Comparison of ENCODE assay signal across 1 cellular context in genomic region chr12:122980192-122981035, GRCh38.
A peak's percentile ranks its signal among the peaks of the same experiment; 100 is the strongest.
TF ChIP-seq lines count a peak whose summit lies in the region.

ARL6IP4 (plus strand) TSS chr12:122980681; CDS start chr12:122981140, 459 bp downstream.

TF ChIP-seq in K562, 482 proteins besides CTCF, POLR2A, EP300 and RAD21 (continued from another document and continues in another):
- TF ChIP-seq CHAMP1 (IDR thresholded peaks at IDR 0.05) (no peak), TFE3 (CRISPR knock-in tag; IDR thresholded peaks at IDR 0.05) (no peak), E2F3 (CRISPR knock-in tag; IDR thresholded peaks at IDR 0.05) (peak; percentile 93), ZNF263 (CRISPR knock-in tag; IDR thresholded peaks at IDR 0.05; ENCODE audit: borderline replicate concordance) (peak; percentile 55; the same call in 1 of the 2 replicates), CBFA2T2 (conservative IDR thresholded peaks at IDR 0.05) (no peak), POLR2AphosphoS5 (IDR thresholded peaks at IDR 0.05; ENCODE audit: control insufficient read depth, insufficient read depth, low read depth, low read length) (peak; percentile 74), ZNF12 (CRISPR knock-in tag; IDR thresholded peaks at IDR 0.05) (no peak), MTF1 (CRISPR knock-in tag; IDR thresholded peaks at IDR 0.05; ENCODE audit: borderline replicate concordance) (0 out of 2 replicates have a peak, but pooled peaks have one; percentile 25), ZBTB17 (CRISPR knock-in tag; IDR thresholded peaks at IDR 0.05) (peak; percentile 87; the same call in 1 of the 2 replicates), RNF219 (CRISPR knock-in tag; IDR thresholded peaks at IDR 0.05) (no peak), ZNF408 (CRISPR knock-in tag; IDR thresholded peaks at IDR 0.05; ENCODE audit: low read depth) (no peak), XRCC3 (IDR thresholded peaks at IDR 0.05) (no peak; the same call in 1 of the 2 replicates), TCFL5 (CRISPR knock-in tag; conservative IDR thresholded peaks at IDR 0.05) (no peak), ZNF57 (CRISPR knock-in tag; IDR thresholded peaks at IDR 0.05) (no peak), KAT7 (CRISPR knock-in tag; IDR thresholded peaks at IDR 0.05; ENCODE audit: borderline replicate concordance) (no peak), NR4A1 (CRISPR knock-in tag; IDR thresholded peaks at IDR 0.05) (0 out of 2 replicates have a peak, but pooled peaks have one; percentile 9), NR4A1 (tag; IDR thresholded peaks at IDR 0.05) (no peak), TBL1XR1 (IDR thresholded peaks at IDR 0.05; ENCODE audit: low read length in 2 of 2) (peak in 1 of 2 experiments; percentile 9; a peak in 1 of 4 replicates), JUN (IDR thresholded peaks at IDR 0.05; ENCODE audit: borderline replicate concordance, low read depth, low read length) (peak; percentile 6; the same call in 1 of the 2 replicates), JUN (CRISPR knock-in tag; IDR thresholded peaks at IDR 0.05; ENCODE audit: borderline replicate concordance) (0 out of 2 replicates have a peak, but pooled peaks have one; percentile 42), KDM5B (IDR thresholded peaks at IDR 0.05; ENCODE audit: insufficient replicate concordance, low read depth, low read length) (peak; percentile 84), CEBPB (tag; IDR thresholded peaks at IDR 0.05) (no peak), FIP1L1 (IDR thresholded peaks at IDR 0.05; ENCODE audit: low read depth, low read length, poor library complexity, severe bottlenecking) (peak; percentile 44), E2F8 (IDR thresholded peaks at IDR 0.05; ENCODE audit: low read depth, partially characterized antibody) (peak; percentile 62), ZBTB7A (IDR thresholded peaks at IDR 0.05; ENCODE audit: borderline replicate concordance, control insufficient read depth, low read depth, low read length) (0 out of 2 replicates have a peak, but pooled peaks have one; percentile 52), GATAD2A (IDR thresholded peaks at IDR 0.05) (no peak), FOXA3 (CRISPR knock-in tag; conservative IDR thresholded peaks at IDR 0.05 in 1 of 2, IDR thresholded peaks at IDR 0.05 in 1 of 2) (0 out of 4 replicates have a peak, but pooled peaks of 1 of the 2 experiments have one; percentile 16), ZNF23 (CRISPR knock-in tag; IDR thresholded peaks at IDR 0.05) (no peak), ZC3H11A (IDR thresholded peaks at IDR 0.05; ENCODE audit: low read depth, low read length) (0 out of 2 replicates have a peak, but pooled peaks have one; percentile 57), ELF2 (CRISPR knock-in tag; IDR thresholded peaks at IDR 0.05) (0 out of 2 replicates have a peak, but pooled peaks have one; percentile 48), DDX20 (tag; IDR thresholded peaks at IDR 0.05; ENCODE audit: low read depth) (no peak), NR2C1 (IDR thresholded peaks at IDR 0.05) (no peak), NR2C1 (tag; IDR thresholded peaks at IDR 0.05) (no peak), TOE1 (IDR thresholded peaks at IDR 0.05; ENCODE audit: borderline replicate concordance) (no peak), TOE1 (CRISPR knock-in tag; IDR thresholded peaks at IDR 0.05; ENCODE audit: borderline replicate concordance, low read depth) (no peak), NR2C2 (CRISPR knock-in tag; IDR thresholded peaks at IDR 0.05) (no peak), NR2C2 (tag; IDR thresholded peaks at IDR 0.05) (peak; percentile 32; the same call in 1 of the 2 replicates), BCL6 (CRISPR knock-in tag; IDR thresholded peaks at IDR 0.05) (no peak), HMG20A (CRISPR knock-in tag; conservative IDR thresholded peaks at IDR 0.05) (no peak), C11orf30 (IDR thresholded peaks at IDR 0.05; ENCODE audit: low read depth) (peak; percentile 73), TAF15 (IDR thresholded peaks at IDR 0.05; ENCODE audit: low read depth, low read length) (no peak), MAFG (tag; conservative IDR thresholded peaks at IDR 0.05) (no peak), ZNF24 (IDR thresholded peaks at IDR 0.05) (0 out of 2 replicates have a peak, but pooled peaks have one; percentile 56), NR3C1 (CRISPR knock-in tag; IDR thresholded peaks at IDR 0.05) (peak; percentile 1; the same call in 1 of the 2 replicates), ZNF232 (CRISPR knock-in tag; IDR thresholded peaks at IDR 0.05) (no peak), SOX6 (IDR thresholded peaks at IDR 0.05) (0 out of 2 replicates have a peak, but pooled peaks have one; percentile 46), ZBTB9 (CRISPR knock-in tag; IDR thresholded peaks at IDR 0.05) (peak; percentile 76; the same call in 1 of the 2 replicates), RBFOX2 (IDR thresholded peaks at IDR 0.05; ENCODE audit: low read depth, low read length) (peak; percentile 93), CXXC5 (CRISPR knock-in tag; IDR thresholded peaks at IDR 0.05) (peak; percentile 87), TRIM24 (IDR thresholded peaks at IDR 0.05) (peak in 1 of 2 experiments; percentile 87; a peak in 2 of 4 replicates), RBM15 (IDR thresholded peaks at IDR 0.05; ENCODE audit: insufficient read depth, low read length) (no peak), TARDBP (IDR thresholded peaks at IDR 0.05) (peak; percentile 86; the same call in 1 of the 2 replicates), BRD4 (IDR thresholded peaks at IDR 0.05) (0 out of 2 replicates have a peak, but pooled peaks have one; percentile 37), TEAD4 (IDR thresholded peaks at IDR 0.05; ENCODE audit: low read length) (peak; percentile 8), TEAD4 (CRISPR knock-in tag; IDR thresholded peaks at IDR 0.05; ENCODE audit: borderline replicate concordance) (no peak), NR1H2 (CRISPR knock-in tag; IDR thresholded peaks at IDR 0.05) (no peak), U2AF1 (optimal IDR thresholded peaks at IDR 0.05; ENCODE audit: low read depth, low read length) (peak; percentile 41), CREB5 (CRISPR knock-in tag; IDR thresholded peaks at IDR 0.05) (0 out of 2 replicates have a peak, but pooled peaks have one; percentile 30), DIDO1 (tag; IDR thresholded peaks at IDR 0.05; ENCODE audit: low read depth) (no peak), NONO (IDR thresholded peaks at IDR 0.05; ENCODE audit: low read depth in 2 of 2, low read length in 1 of 2) (peak; percentile 76 to 86; a peak in 3 of 4 replicates), ETV6 (IDR thresholded peaks at IDR 0.05; ENCODE audit: borderline replicate concordance in 1 of 2, low read depth in 2 of 2, low read length in 1 of 2) (no peak), ETV6 (CRISPR knock-in tag; IDR thresholded peaks at IDR 0.05; ENCODE audit: borderline replicate concordance) (0 out of 2 replicates have a peak, but pooled peaks have one; percentile 29), TBP (optimal IDR thresholded peaks at IDR 0.05; ENCODE audit: low read depth, low read length) (peak; percentile 57), BDP1 (IDR thresholded peaks at IDR 0.05; ENCODE audit: insufficient read depth, insufficient read length) (no peak), KHSRP (IDR thresholded peaks at IDR 0.05) (no peak), ZNF511 (CRISPR knock-in tag; IDR thresholded peaks at IDR 0.05) (peak; percentile 77; the same call in 1 of the 2 replicates), SIN3B (IDR thresholded peaks at IDR 0.05; ENCODE audit: low read depth) (peak; percentile 88)
